In genomic region chr6:40344566-40345185, GRCh38 we compare ENCODE assay signal across 23 cellular contexts.
DNase-seq lines count a peak whose midpoint lies in the region; ATAC-seq, FAIRE-seq and TF ChIP-seq lines count a peak whose summit lies in the region.
"Had no signal": no experiment of that assay in that cellular context is flagged by ENCODE, and none has a peak within 500 bp of the region (broad histone marks: within the 10 kb centered on the region; RNA-seq: fewer than 3 reads in every experiment).

No MANE protein-coding gene starts in this region.

- FAIRE-seq in HepG2 (lab: Jason Lieb, UNC), result no peak
- no peak for FAIRE-seq in GM19239 (lab: Jason Lieb, UNC)
- FAIRE-seq: endothelial cell of umbilical vein had no signal

- POLR2A ChIA-PET in HepG2 (lab: Yijun Ruan, JAX), result no interaction called here

- TF ChIP-seq RAD21 in HepG2 (CRISPR knock-in tag; IDR thresholded peaks at IDR 0.05), result no peak

- WGBS in HepG2 (ENCODE audit: low lambda C conversion rate), result 54% methylated on average over 6 of the region's 6 CpGs
- 82% methylated on average over 4 of the region's 6 CpGs for WGBS in right lobe of liver (ENCODE audit: insufficient coverage, low coverage, low lambda C conversion rate, missing lambda C conversion rate)
- WGBS in endodermal cell (ENCODE audit: insufficient coverage in 1 of 2, insufficient read length in 1 of 2), 2 experiments, result 93 to 100% methylated on average over 1 to 6 of the region's 6 CpGs
- WGBS in hepatocyte (ENCODE audit: low lambda C conversion rate, missing lambda C conversion rate), result 87% methylated on average over 6 of the region's 6 CpGs

- H3K4me1 Mint-ChIP-seq in endodermal cell, result peaks cover 21% of the 10 kb centered on the region
- H3K4me1 Mint-ChIP-seq: CD4-positive, CD25-positive, alpha-beta regulatory T cell had no signal

- peaks cover 0 to 1% of the 10 kb centered on the region in 2 experiments; a peak in 1 of 5 replicates for H3K27me3 ChIP-seq in HepG2 (ENCODE audit: control insufficient read depth in 1 of 2, insufficient read depth in 2 of 2, low read length in 2 of 2)
- H3K27me3 ChIP-seq in right lobe of liver, result no peaks in the 10 kb centered on the region
- H3K27me3 ChIP-seq in endodermal cell (ENCODE audit: control insufficient read depth, insufficient read depth, low read length, poor library complexity, severe bottlenecking), result no peaks in the 10 kb centered on the region
- no peaks in the 10 kb centered on the region for H3K27me3 ChIP-seq in hepatocyte
- H3K27me3 ChIP-seq: MG63, Peyer's patch, transverse colon had no signal

- no peak overlapping the region for H3K27ac Mint-ChIP-seq in endodermal cell
- H3K27ac Mint-ChIP-seq: CD4-positive, CD25-positive, alpha-beta regulatory T cell; dendritic cell treated with granulocyte-macrophage colony-stimulating factor and Interleukin-4, amounts not matched to agents 40 ng/mL and 50 ng/mL, for 4 days; stimulated activated naive CD8-positive, alpha-beta T cell treated with anti-CD3 and anti-CD28 coated beads, Interleukin-15, Interleukin-2, amounts not matched to agents 100 ng/mL and 50 ng/mL, for 24 hours; T-helper 2 cell treated with Interferon-gamma antibody and Interleukin-4, amounts not matched to agents 5 μg/mL and 100 μg/mL, for 36 hours had no signal

- in situ Hi-C loops in HepG2 (cut with HindIII; ENCODE audit: extremely low pct_ligation_motif_present, low pct_unique_long_range_greater_than_20kb), result loop anchor here (25.0 kb wide), 1 partner anchor 693 kb away; the partner anchor contains the start of genes TSPO2 and UNC5CL

- no peak overlapping the region for H2AFZ ChIP-seq in HepG2 (ENCODE audit: low read length)
- no peak overlapping the region for H2AFZ ChIP-seq in hepatocyte

- BruUV-seq in HepG2 (replicated peaks; lab: Mats Ljungman, UMichigan), result no TSS peak

- no peaks in the 10 kb centered on the region for H3K9me2 ChIP-seq in hepatocyte (replicated peaks; ENCODE audit: insufficient read depth)

- ATAC-seq in HepG2 (peak; percentile 14; the same call in 1 of the 3 replicates), right lobe of liver (no peak), HG02981 (IDR thresholded peaks at IDR 0.05; ENCODE audit: unreplicated experiment) (no peak)
- ATAC-seq: lower lobe of right lung, mucosa of descending colon had no signal

- H3K4me1 ChIP-seq in HepG2 (ENCODE audit: insufficient read depth, low read length), result no peaks in the 10 kb centered on the region
- H3K4me1 ChIP-seq in right lobe of liver, result no peaks in the 10 kb centered on the region
- H3K4me1 ChIP-seq in endodermal cell (ENCODE audit: control insufficient read depth, insufficient read depth, low read length), result peaks cover 7% of the 10 kb centered on the region
- no peaks in the 10 kb centered on the region for H3K4me1 ChIP-seq in hepatocyte (ENCODE audit: insufficient read depth)
- H3K4me1 ChIP-seq: lower lobe of right lung, Peyer's patch, transverse colon had no signal

- DNase-seq in HepG2 (ENCODE audit: low spot score) (no peak), right lobe of liver (no peak), endodermal cell (peak; percentile 40), retina (peak; percentile 62), hepatocyte (ENCODE audit: low spot score) (no peak), GM19239 (ENCODE audit: insufficient read length, low spot score) (no peak)
- DNase-seq: activated naive CD4-positive, alpha-beta T cell; activated T-cell treated with anti-CD3 and anti-CD28 coated beads for 4 hours; CD4-positive, CD25-positive, alpha-beta regulatory T cell; DMS 273 treated with DMSO at 0.1 percent for 48 hours; HCEC 1CT; hippocampal formation; lower lobe of right lung; mucosa of descending colon; NCI-H510A treated with DMSO at 0.1 percent for 48 hours; transverse colon had no signal

- no peaks in the 10 kb centered on the region for H3K79me2 ChIP-seq in HepG2 (ENCODE audit: insufficient read depth, low read length)
- no peaks in the 10 kb centered on the region for H3K79me2 ChIP-seq in hepatocyte

- H3K27me3 Mint-ChIP-seq in endodermal cell (ENCODE audit: insufficient read depth), result peaks cover 2% of the 10 kb centered on the region
- H3K27me3 Mint-ChIP-seq: CD4-positive, CD25-positive, alpha-beta regulatory T cell; stimulated activated naive CD8-positive, alpha-beta T cell treated with anti-CD3 and anti-CD28 coated beads, Interleukin-15, Interleukin-2, amounts not matched to agents 100 ng/mL and 50 ng/mL, for 24 hours had no signal

- intact Hi-C loops in HepG2 (cut with micrococcal nuclease; ENCODE audit: unreplicated experiment), result no loop called here
- intact Hi-C loops in right lobe of liver (cut with DNase I), result no loop called here

- H3K27ac ChIP-seq in HepG2 (ENCODE audit: extremely low read length, insufficient read depth, low read length) (no peak overlapping the region), right lobe of liver (no peak overlapping the region), endodermal cell (ENCODE audit: low read depth, low read length) (no peak overlapping the region), hepatocyte (no peak overlapping the region)
- H3K27ac ChIP-seq: lower lobe of right lung, Peyer's patch, transverse colon had no signal

- TF ChIP-seq EP300 in HepG2 (IDR thresholded peaks at IDR 0.05; ENCODE audit: low read depth in 2 of 2, low read length in 2 of 2), result no peak
- TF ChIP-seq EP300 in HepG2 (CRISPR knock-in tag; IDR thresholded peaks at IDR 0.05; ENCODE audit: borderline replicate concordance), result no peak

- CTCF ChIA-PET in HepG2 (lab: Yijun Ruan, JAX; ENCODE audit: low intra/inter-chr PET ratio, low total read pairs), result no interaction called here

- H3K4me2 ChIP-seq in HepG2 (ENCODE audit: low read depth, low read length) (no peak overlapping the region), hepatocyte (no peak overlapping the region)

- H3K36me3 ChIP-seq in HepG2 (replicated peaks in 1 of 2; ENCODE audit: control insufficient read depth in 1 of 2, insufficient read depth in 2 of 2, low read length in 2 of 2), result no peaks in the 10 kb centered on the region
- H3K36me3 ChIP-seq in right lobe of liver, result no peaks in the 10 kb centered on the region
- H3K36me3 ChIP-seq in endodermal cell (ENCODE audit: control insufficient read depth, insufficient read depth, low read length), result no peaks in the 10 kb centered on the region
- H3K36me3 ChIP-seq in hepatocyte (replicated peaks; ENCODE audit: insufficient read depth, low read depth), result no peaks in the 10 kb centered on the region
- H3K36me3 ChIP-seq: lower lobe of right lung, MG63, Peyer's patch, transverse colon had no signal

- H3K9me3 Mint-ChIP-seq in endodermal cell, result no peaks in the 10 kb centered on the region
- H3K9me3 Mint-ChIP-seq: CD4-positive, CD25-positive, alpha-beta regulatory T cell; dendritic cell treated with granulocyte-macrophage colony-stimulating factor and Interleukin-4, amounts not matched to agents 40 ng/mL and 50 ng/mL, for 4 days; stimulated activated naive CD8-positive, alpha-beta T cell treated with anti-CD3 and anti-CD28 coated beads, Interleukin-15, Interleukin-2, amounts not matched to agents 100 ng/mL and 50 ng/mL, for 24 hours; T-helper 2 cell treated with Interferon-gamma antibody and Interleukin-4, amounts not matched to agents 5 μg/mL and 100 μg/mL, for 36 hours had no signal

- no peaks in the 10 kb centered on the region for H4K20me1 ChIP-seq in HepG2 (ENCODE audit: insufficient read depth, low read length)
- no peaks in the 10 kb centered on the region for H4K20me1 ChIP-seq in hepatocyte (ENCODE audit: insufficient read depth, poor library complexity, severe bottlenecking)

- TF ChIP-seq CTCF in HepG2 (CRISPR knock-in tag; IDR thresholded peaks at IDR 0.05), result no peak
- TF ChIP-seq CTCF in right lobe of liver (IDR thresholded peaks at IDR 0.05), result no peak
- no peak for TF ChIP-seq CTCF in endodermal cell (conservative IDR thresholded peaks at IDR 0.05)
- no peak for TF ChIP-seq CTCF in hepatocyte (IDR thresholded peaks at IDR 0.05; ENCODE audit: poor library complexity)

- TF ChIP-seq POLR2A in HepG2 (IDR thresholded peaks at IDR 0.05; ENCODE audit: insufficient read depth in 1 of 2, low read depth in 2 of 2, low read length in 2 of 2), result no peak
- TF ChIP-seq POLR2A in right lobe of liver (IDR thresholded peaks at IDR 0.05), result no peak

- H3K9ac ChIP-seq in HepG2 (ENCODE audit: insufficient read depth, low read depth, low read length), result no peak overlapping the region
- H3K9ac ChIP-seq in endodermal cell (ENCODE audit: extremely low read depth, low read length, poor library complexity, severe bottlenecking), result no peak overlapping the region

- no peaks in the 10 kb centered on the region for H3K9me3 ChIP-seq in HepG2 (ENCODE audit: low read length)
- H3K9me3 ChIP-seq in right lobe of liver, result no peaks in the 10 kb centered on the region
- no peaks in the 10 kb centered on the region for H3K9me3 ChIP-seq in endodermal cell (ENCODE audit: control insufficient read depth, low read length)
- no peaks in the 10 kb centered on the region for H3K9me3 ChIP-seq in hepatocyte (ENCODE audit: low read depth)
- H3K9me3 ChIP-seq: lower lobe of right lung, MG63, mucosa of descending colon, Peyer's patch, transverse colon had no signal

- no peaks in the 10 kb centered on the region for H3K36me3 Mint-ChIP-seq in endodermal cell (ENCODE audit: low read depth)
- H3K36me3 Mint-ChIP-seq: CD4-positive, CD25-positive, alpha-beta regulatory T cell had no signal

- H3K4me3 ChIP-seq in HepG2 (replicated peaks in 1 of 3; ENCODE audit: insufficient read depth in 1 of 3, low read depth in 2 of 3, low read length in 3 of 3) (no peak overlapping the region), right lobe of liver (no peak overlapping the region), endodermal cell (ENCODE audit: low read length) (no peak overlapping the region), hepatocyte (no peak overlapping the region)
- H3K4me3 ChIP-seq: lower lobe of right lung, MG63, mucosa of descending colon, Peyer's patch, transverse colon had no signal

- H3K4me3 Mint-ChIP-seq in endodermal cell, result no peak overlapping the region
- H3K4me3 Mint-ChIP-seq: CD4-positive, CD25-positive, alpha-beta regulatory T cell; dendritic cell treated with granulocyte-macrophage colony-stimulating factor and Interleukin-4, amounts not matched to agents 40 ng/mL and 50 ng/mL, for 4 days; stimulated activated naive CD8-positive, alpha-beta T cell treated with anti-CD3 and anti-CD28 coated beads, Interleukin-15, Interleukin-2, amounts not matched to agents 100 ng/mL and 50 ng/mL, for 24 hours; T-helper 2 cell treated with Interferon-gamma antibody and Interleukin-4, amounts not matched to agents 5 μg/mL and 100 μg/mL, for 36 hours had no signal

TF ChIP-seq in HepG2, 621 proteins besides CTCF, POLR2A, EP300 and RAD21 (continues in another document):
- TF ChIP-seq RXRA (CRISPR knock-in tag; IDR thresholded peaks at IDR 0.05) (no peak), MTA3 (CRISPR knock-in tag; IDR thresholded peaks at IDR 0.05) (no peak), REXO4 (CRISPR knock-in tag; IDR thresholded peaks at IDR 0.05; ENCODE audit: borderline replicate concordance) (no peak), ZNF850 (CRISPR knock-in tag; conservative IDR thresholded peaks at IDR 0.05) (no peak), MEIS2 (CRISPR knock-in tag; IDR thresholded peaks at IDR 0.05) (no peak), ZNF569 (CRISPR knock-in tag; IDR thresholded peaks at IDR 0.05; ENCODE audit: borderline replicate concordance) (no peak), SP140L (CRISPR knock-in tag; IDR thresholded peaks at IDR 0.05; ENCODE audit: borderline replicate concordance) (no peak), ZNF530 (CRISPR knock-in tag; IDR thresholded peaks at IDR 0.05; ENCODE audit: low read depth) (no peak)

Comparison
In these comparisons a context has a peak if more than half of its experiments do, and no peak if none do; other contexts are left out.
1. DNase-seq: peak in endodermal cell (single experiment) and retina (single experiment); none in HepG2 (single experiment), right lobe of liver (0 of 3), hepatocyte (single experiment) and GM19239 (single experiment).